Comparison of ENCODE assay signal across 17 cellular contexts in genomic region chr11:1504581-1505290, GRCh38.
"Had no signal": no experiment of that assay in that cellular context is flagged by ENCODE, and none has a peak within 500 bp of the region (broad histone marks: within the 10 kb centered on the region; RNA-seq: fewer than 3 reads in every experiment).

No MANE protein-coding gene starts in this region.

- H3K36me3 Mint-ChIP-seq: activated naive CD4-positive, alpha-beta T cell treated with anti-CD3 and anti-CD28 coated beads, Interleukin-2, amount 50 U/mL, for 72 hours had no signal

- H3K36me3 ChIP-seq: adrenal gland, cardiac muscle cell, colonic mucosa, pancreas, thyroid gland had no signal

- H3K9me3 ChIP-seq: adrenal gland, colonic mucosa, left lung, mucosa of descending colon, pancreas, thyroid gland had no signal

- H3K4me3 ChIP-seq: adrenal gland, cardiac muscle cell, colonic mucosa, left lung, mucosa of descending colon, pancreas, thyroid gland had no signal

- H3K4me1 ChIP-seq: colonic mucosa had no signal

- DNase-seq: activated CD4-positive, alpha-beta T cell treated with anti-CD3 and anti-CD28 coated beads for 36 hours; activated CD4-positive, alpha-beta T cell treated with anti-CD3 and anti-CD28 coated beads, Interleukin-2, amount 50 U/mL, for 48 hours; activated gamma-delta T cell; colonic mucosa; erythroblast; foreskin melanocyte; mesenchymal stem cell; naive thymus-derived CD8-positive, alpha-beta T cell; stimulated activated naive CD4-positive, alpha-beta T cell treated with Interleukin-2 at 50 U/mL for 16 hours; thyroid gland had no signal

- H3K9me3 Mint-ChIP-seq: activated naive CD4-positive, alpha-beta T cell treated with anti-CD3 and anti-CD28 coated beads, Interleukin-2, amount 50 U/mL, for 72 hours; naive thymus-derived CD8-positive, alpha-beta T cell had no signal

- H3K27ac Mint-ChIP-seq: activated CD4-positive, alpha-beta T cell treated with anti-CD3 and anti-CD28 coated beads for 36 hours; WTC11 had no signal

- ATAC-seq: activated CD4-positive, alpha-beta T cell treated with anti-CD3 and anti-CD28 coated beads for 36 hours; activated naive CD4-positive, alpha-beta T cell treated with anti-CD3 and anti-CD28 coated beads, Interleukin-2, amount 50 U/mL, for 72 hours; naive thymus-derived CD8-positive, alpha-beta T cell had no signal

- H3K27me3 Mint-ChIP-seq: activated CD4-positive, alpha-beta T cell treated with anti-CD3 and anti-CD28 coated beads for 36 hours; naive thymus-derived CD8-positive, alpha-beta T cell had no signal

- H3K27me3 ChIP-seq: adrenal gland, cardiac muscle cell, colonic mucosa, left lung, pancreas, thyroid gland had no signal

- H3K4me3 Mint-ChIP-seq: activated CD4-positive, alpha-beta T cell treated with anti-CD3 and anti-CD28 coated beads for 36 hours; naive thymus-derived CD8-positive, alpha-beta T cell; WTC11 had no signal

- H3K27ac ChIP-seq: cardiac muscle cell, colonic mucosa, left lung, pancreas, thyroid gland had no signal
